ENCODE assay signal across 1 cellular context in the genomic region with DNA sequence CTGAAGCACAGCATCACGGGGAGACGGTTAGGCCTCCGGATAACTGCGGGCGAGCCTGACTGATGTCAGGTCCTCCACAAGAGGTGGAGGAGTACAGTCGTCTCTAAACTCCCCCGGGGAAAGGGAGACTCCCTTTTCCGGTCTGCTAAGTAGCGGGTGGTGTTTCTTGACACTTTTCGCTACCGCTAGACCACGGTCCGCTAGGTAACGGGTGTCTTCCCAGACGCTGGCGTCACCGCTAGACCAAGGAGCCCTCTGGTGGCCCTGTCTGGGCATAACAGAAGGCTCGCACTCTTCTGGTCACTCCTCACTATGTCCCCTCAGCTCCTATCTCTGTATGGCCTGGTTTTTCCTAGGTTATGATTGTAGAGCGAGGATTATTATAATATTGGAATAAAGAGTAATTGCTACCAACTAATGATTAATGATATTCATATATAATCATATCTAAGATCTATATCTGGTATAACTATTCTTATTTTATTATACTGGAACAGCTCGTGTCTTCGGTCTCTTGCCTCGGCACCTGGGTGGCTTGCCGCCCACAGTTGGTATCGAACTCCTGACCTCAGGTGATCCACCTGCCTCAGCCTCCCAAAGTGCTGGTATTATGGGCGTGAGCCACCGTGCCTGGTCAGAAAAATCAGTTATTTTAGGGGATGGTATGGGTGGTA.
TF ChIP-seq lines count a peak whose summit lies in the region.

No MANE protein-coding gene starts in this region.

TF ChIP-seq in HepG2, 621 proteins besides CTCF, POLR2A, EP300 and RAD21:
- TF ChIP-seq, protein P1, sequence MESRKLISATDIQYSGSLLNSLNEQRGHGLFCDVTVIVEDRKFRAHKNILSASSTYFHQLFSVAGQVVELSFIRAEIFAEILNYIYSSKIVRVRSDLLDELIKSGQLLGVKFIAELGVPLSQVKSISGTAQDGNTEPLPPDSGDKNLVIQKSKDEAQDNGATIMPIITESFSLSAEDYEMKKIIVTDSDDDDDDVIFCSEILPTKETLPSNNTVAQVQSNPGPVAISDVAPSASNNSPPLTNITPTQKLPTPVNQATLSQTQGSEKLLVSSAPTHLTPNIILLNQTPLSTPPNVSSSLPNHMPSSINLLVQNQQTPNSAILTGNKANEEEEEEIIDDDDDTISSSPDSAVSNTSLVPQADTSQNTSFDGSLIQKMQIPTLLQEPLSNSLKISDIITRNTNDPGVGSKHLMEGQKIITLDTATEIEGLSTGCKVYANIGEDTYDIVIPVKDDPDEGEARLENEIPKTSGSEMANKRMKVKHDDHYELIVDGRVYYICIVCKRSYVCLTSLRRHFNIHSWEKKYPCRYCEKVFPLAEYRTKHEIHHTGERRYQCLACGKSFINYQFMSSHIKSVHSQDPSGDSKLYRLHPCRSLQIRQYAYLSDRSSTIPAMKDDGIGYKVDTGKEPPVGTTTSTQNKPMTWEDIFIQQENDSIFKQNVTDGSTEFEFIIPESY (CRISPR knock-in tag; IDR thresholded peaks at IDR 0.05): peak; percentile 55; the same call in 1 of the 2 replicates
- peak; percentile 52 for TF ChIP-seq STAG1 (CRISPR knock-in tag; IDR thresholded peaks at IDR 0.05)
TF ChIP-seq in HepG2: peak in this region for 2; not testable (repeated sequence) for 619.
